ENCODE assay signal across 18 cellular contexts in the genomic region with DNA sequence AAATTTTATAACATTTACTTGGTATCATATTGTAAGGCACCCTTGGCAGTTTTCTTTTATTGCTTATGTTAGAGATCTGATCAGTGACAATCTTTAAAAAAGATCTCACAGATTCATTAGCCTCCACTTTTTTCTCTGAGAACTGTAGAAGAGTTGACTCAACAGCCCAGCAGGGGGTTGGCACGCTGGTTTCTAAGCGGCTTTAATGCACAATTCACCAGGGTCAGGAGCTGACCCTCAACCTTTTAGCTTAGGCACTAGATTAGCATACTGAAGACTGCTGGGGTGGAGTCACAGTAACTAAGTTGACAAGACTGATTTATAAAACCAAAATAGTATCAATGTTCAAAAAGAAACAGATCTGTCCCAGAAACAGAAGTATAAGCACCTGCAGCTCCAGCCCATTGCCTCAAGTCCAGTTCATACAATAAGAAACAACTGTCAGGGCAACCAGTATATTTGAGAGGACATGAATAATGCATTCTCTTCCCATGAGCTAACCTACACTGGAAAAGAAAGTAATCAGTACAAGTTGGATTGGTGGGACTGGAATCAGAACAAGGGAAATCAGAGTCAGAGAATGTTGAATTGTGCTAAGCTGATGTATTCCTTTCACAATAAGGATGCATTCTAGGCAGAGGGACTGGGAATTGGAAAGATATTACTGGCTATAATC.
DNase-seq lines count a peak whose midpoint lies in the region; ATAC-seq and TF ChIP-seq lines count a peak whose summit lies in the region.
"Had no signal": no experiment of that assay in that cellular context is flagged by ENCODE, and none has a peak within 500 bp of the region (broad histone marks: within the 10 kb centered on the region; RNA-seq: fewer than 3 reads in every experiment).

No MANE protein-coding gene starts in this region.

- H2AFZ ChIP-seq in mesenchymal stem cell (ENCODE audit: low read depth, low read length) = no peak overlapping the region

- H3K79me1 ChIP-seq in mesenchymal stem cell (replicated peaks; ENCODE audit: low read length, poor library complexity, severe bottlenecking) = no peaks in the 10 kb centered on the region

- 83% methylated on average over 2 of the region's 2 CpGs for WGBS in mesenchymal stem cell

- no peak overlapping the region for H2AK5ac ChIP-seq in mesenchymal stem cell (ENCODE audit: low read length, severe bottlenecking)

- H3K4me1 ChIP-seq in mesenchymal stem cell (ENCODE audit: control insufficient read depth, insufficient read depth, low read depth, low read length) (peaks cover 2% of the 10 kb centered on the region), BE2C (no peaks in the 10 kb centered on the region)
- H3K4me1 ChIP-seq: breast epithelium, Caco-2 had no signal

- no peak overlapping the region for H3K23ac ChIP-seq in mesenchymal stem cell (ENCODE audit: low read length in 2 of 2)

- peaks cover 34% of the 10 kb centered on the region for H3K36me3 ChIP-seq in MG63
- peaks cover 0 to 2% of the 10 kb centered on the region in 2 experiments for H3K36me3 ChIP-seq in mesenchymal stem cell (ENCODE audit: control insufficient read depth in 1 of 2, insufficient read depth in 2 of 2, low read depth in 1 of 2, low read length in 2 of 2)
- no peaks in the 10 kb centered on the region for H3K36me3 ChIP-seq in BE2C
- H3K36me3 ChIP-seq: breast epithelium had no signal

- DNase-seq in AG08395 (ENCODE audit: low spot score) (peak; percentile 4), MG63 (peak; percentile 25), ecto neural progenitor cell (ENCODE audit: low spot score) (peak; percentile 84), mesenchymal stem cell (peak; percentile 40), NCI-H1105 treated with DMSO at 0.1 percent for 48 hours (lab: John Stamatoyannopoulos, UW) (no peak), BE2C (no peak), SW 1271 (lab: John Stamatoyannopoulos, UW) (no peak)
- DNase-seq: ACHN; activated CD4-positive, alpha-beta T cell treated with anti-CD3 and anti-CD28 coated beads, Interleukin-2, amount 50 U/mL, for 48 hours; Caco-2; GOT3; Karpas-422; NCI-H187 treated with DMSO at 0.1 percent for 48 hours; NCI-H526; stimulated activated CD4-positive, alpha-beta T cell treated with anti-CD3 and anti-CD28 coated beads, Interleukin-15, amount 100 ng/mL, for 24 hours had no signal

- no peak overlapping the region for H3K9ac ChIP-seq in mesenchymal stem cell (ENCODE audit: low read length)

- H3K14ac ChIP-seq in mesenchymal stem cell (ENCODE audit: low read length in 2 of 2) = no peak overlapping the region

- H3K27me3 ChIP-seq in MG63 (no peaks in the 10 kb centered on the region), mesenchymal stem cell (ENCODE audit: control insufficient read depth in 1 of 2, insufficient read depth in 1 of 2, low read length in 2 of 2) (no peaks in the 10 kb centered on the region), BE2C (no peaks in the 10 kb centered on the region)
- H3K27me3 ChIP-seq: breast epithelium had no signal

- no peak overlapping the region for H2BK12ac ChIP-seq in mesenchymal stem cell (ENCODE audit: low read length in 2 of 2)

- no peak for TF ChIP-seq CTCF in BE2C (IDR thresholded peaks at IDR 0.05; ENCODE audit: low read depth, low read length)

- no peak overlapping the region for H3K4ac ChIP-seq in mesenchymal stem cell (ENCODE audit: low read depth in 1 of 2, low read length in 2 of 2)

- H2BK15ac ChIP-seq in mesenchymal stem cell (ENCODE audit: low read depth, poor library complexity, severe bottlenecking) = no peak overlapping the region

- H4K91ac ChIP-seq in mesenchymal stem cell (ENCODE audit: low read length) = no peak overlapping the region

- H3K9me3 ChIP-seq in MG63 = no peaks in the 10 kb centered on the region
- no peaks in the 10 kb centered on the region for H3K9me3 ChIP-seq in mesenchymal stem cell (ENCODE audit: control insufficient read depth, low read length)
- no peaks in the 10 kb centered on the region for H3K9me3 ChIP-seq in BE2C
- H3K9me3 ChIP-seq: breast epithelium, Caco-2 had no signal

- H3K4me3 ChIP-seq in MG63 (no peak overlapping the region), mesenchymal stem cell (ENCODE audit: insufficient read depth in 1 of 2, low read depth in 1 of 2, low read length in 2 of 2) (no peak overlapping the region), BE2C (ENCODE audit: low read depth, low read length) (no peak overlapping the region)
- H3K4me3 ChIP-seq: breast epithelium had no signal

- H3K27ac ChIP-seq in mesenchymal stem cell (ENCODE audit: low read length, poor library complexity, severe bottlenecking) = no peak overlapping the region
- H3K27ac ChIP-seq: breast epithelium, RWPE1 had no signal

- no peak overlapping the region for H3K4me2 ChIP-seq in mesenchymal stem cell (ENCODE audit: low read length, poor library complexity, severe bottlenecking)

- H2BK5ac ChIP-seq in mesenchymal stem cell (ENCODE audit: low read depth, low read length, poor library complexity, severe bottlenecking) = no peak overlapping the region

- no peak for ATAC-seq in HG02870 (IDR thresholded peaks at IDR 0.05; ENCODE audit: unreplicated experiment)

- H2BK120ac ChIP-seq in mesenchymal stem cell (ENCODE audit: low read depth, low read length) = no peak overlapping the region

- no peak overlapping the region for H4K8ac ChIP-seq in mesenchymal stem cell (ENCODE audit: low read length)

- no peak overlapping the region for H3K18ac ChIP-seq in mesenchymal stem cell (ENCODE audit: low read depth in 1 of 2, low read length in 2 of 2)

Comparison
In these comparisons a context has a peak if more than half of its experiments do, and no peak if none do; other contexts are left out.
1. DNase-seq: peak in AG08395 (single experiment), MG63 (single experiment), ecto neural progenitor cell (single experiment) and mesenchymal stem cell (single experiment); none in NCI-H1105 treated with DMSO at 0.1 percent for 48 hours (single experiment), BE2C (single experiment) and SW 1271 (0 of 2).